Comparison of ENCODE assay signal across 7 cellular contexts in genomic region chr13:51585696-51586095, GRCh38. TPM values are rescaled to one million over a fixed set of nuclear protein-coding genes. Genes with fewer than 3 reads are reported as not detected.
DNase-seq lines count a peak whose midpoint lies in the region; TF ChIP-seq lines count a peak whose summit lies in the region.

No MANE protein-coding gene starts in this region.

- no peak overlapping the region for H3K27ac Mint-ChIP-seq in nephron progenitor cell

- H3K27me3 ChIP-seq in dorsolateral prefrontal cortex = no peaks in the 10 kb centered on the region

- H3K27me3 Mint-ChIP-seq in nephron progenitor cell (ENCODE audit: low read depth, poor library complexity) = peaks cover 7% of the 10 kb centered on the region

- DNase-seq in NCI-H748 treated with DMSO at 0.1 percent for 48 hours (lab: John Stamatoyannopoulos, UW) (peak; percentile 6), dorsolateral prefrontal cortex (no peak), nephron progenitor cell (no peak), NCI-H82 treated with DMSO at 0.1 percent for 48 hours (lab: John Stamatoyannopoulos, UW; ENCODE audit: unreplicated experiment) (no peak), NCI-H524 (lab: John Stamatoyannopoulos, UW) (no peak)
- no peak for DNase-seq in stimulated activated CD4-positive, alpha-beta T cell treated with anti-CD3 and anti-CD28 coated beads, Interleukin-12 subunit alpha, Interleukin-12 subunit beta, amount 100 ng/mL, for 4 hours

- peak overlapping the region; percentile 88 for H3K4me3 Mint-ChIP-seq in nephron progenitor cell

- intact Hi-C loops in dorsolateral prefrontal cortex (cut with DNase I) = loop anchor here (1.0 to 5.0 kb wide), 3 partner anchors 47 to 146 kb away; no protein-coding TSS in a partner anchor

- no peaks in the 10 kb centered on the region for H3K36me3 Mint-ChIP-seq in nephron progenitor cell (ENCODE audit: low read depth)

- H3K4me3 ChIP-seq in GM12875 (ENCODE audit: low read depth, low read length) = peak overlapping the region; percentile 98
- H3K4me3 ChIP-seq in dorsolateral prefrontal cortex = peak overlapping the region; percentile 68 to 100 (median 93)

- no peaks in the 10 kb centered on the region for H3K9me3 Mint-ChIP-seq in nephron progenitor cell

- H3K27ac ChIP-seq in dorsolateral prefrontal cortex = peak overlapping the region in 52 of 59 donors; percentile 10 to 98 (median 94)

- TF ChIP-seq CTCF in GM12875 (IDR thresholded peaks at IDR 0.05; ENCODE audit: borderline replicate concordance, insufficient read depth, low read depth, low read length) (no peak), dorsolateral prefrontal cortex (IDR thresholded peaks at IDR 0.05 in 54 of 56, conservative IDR thresholded peaks at IDR 0.05 in 2 of 56; ENCODE audit: low read depth in 1 of 56, partially characterized antibody in 56 of 56) (no peak), nephron progenitor cell (IDR thresholded peaks at IDR 0.05) (no peak)

- peaks cover 57% of the 10 kb centered on the region for H3K4me1 Mint-ChIP-seq in nephron progenitor cell

RNA-seq across cellular contexts. Expression of gene WDFY2, which starts 1.4 kb away (rescaled TPM):
- 10 to 100 TPM; 10.9 to 39.0 (median 19.4) TPM for total RNA-seq in dorsolateral prefrontal cortex
